ENCODE assay signal across 8 cellular contexts in the genomic region with DNA sequence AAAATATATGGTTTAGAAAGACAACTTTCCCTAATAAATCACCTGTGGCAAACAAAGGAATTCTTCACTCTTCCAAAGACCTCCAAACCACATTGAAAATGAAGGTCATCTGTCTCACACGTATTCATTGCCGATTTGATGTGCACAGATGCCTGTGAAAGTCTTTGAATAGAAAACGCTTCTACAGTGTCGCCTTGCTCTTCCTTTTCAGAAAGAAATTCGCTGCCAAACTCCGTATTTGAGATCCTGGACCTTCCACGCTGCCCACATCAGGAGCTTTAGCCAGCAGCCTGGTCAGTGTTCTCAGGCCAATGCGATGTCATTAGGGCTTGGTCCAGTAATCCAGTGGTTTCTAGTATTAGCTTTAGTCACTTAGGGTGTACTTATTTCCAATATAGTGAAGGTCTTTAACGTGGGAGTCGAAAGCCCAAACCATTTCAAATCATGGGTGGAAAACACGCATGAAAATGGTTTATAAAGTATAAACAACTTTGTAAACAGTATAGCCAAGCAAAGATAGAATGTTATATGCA. TPM values are rescaled to one million over a fixed set of nuclear protein-coding genes. Genes with fewer than 3 reads are reported as not detected.
DNase-seq lines count a peak whose midpoint lies in the region; ATAC-seq, FAIRE-seq and TF ChIP-seq lines count a peak whose summit lies in the region.

No MANE protein-coding gene starts in this region.

- FAIRE-seq in GM12891 (lab: Jason Lieb, UNC), result no peak

- H3K27ac ChIP-seq in CD4-positive, alpha-beta memory T cell (ENCODE audit: low read depth, low read length), result peak overlapping the region; percentile 59
- H3K27ac ChIP-seq in Peyer's patch, result peak overlapping the region in 3 of 4 donors; percentile 73 to 75 (median 74)
- H3K27ac ChIP-seq in esophagus squamous epithelium, result peak overlapping the region; percentile 63 to 84 (median 74)
- no peak overlapping the region for H3K27ac ChIP-seq in parathyroid adenoma

- CTCF ChIA-PET in CD4-positive, alpha-beta memory T cell (lab: Charles Lee; ENCODE audit: partially characterized antibody), result interaction anchor here (0.6 to 5.4 kb wide), 35 partner anchors 9 to 395 kb away, joined by 3 to 43 read pairs (median 4); a partner anchor contains a TSS

- H3K4me1 Mint-ChIP-seq in CD4-positive, alpha-beta memory T cell, result peaks cover 4 to 23% (median 12%) of the 10 kb centered on the region in 4 donors

- TF ChIP-seq POLR2A in Peyer's patch (IDR thresholded peaks at IDR 0.05) (no peak), esophagus squamous epithelium (IDR thresholded peaks at IDR 0.05) (no peak), GM12891 (IDR thresholded peaks at IDR 0.05; ENCODE audit: low read depth, low read length) (no peak), GM18505 (IDR thresholded peaks at IDR 0.05; ENCODE audit: borderline replicate concordance, extremely low read depth, insufficient read depth, insufficient read length) (no peak)

- peak overlapping the region; percentile 91 to 100 (median 94) for H3K4me3 Mint-ChIP-seq in CD4-positive, alpha-beta memory T cell

- no peaks in the 10 kb centered on the region for H3K27me3 ChIP-seq in CD4-positive, alpha-beta memory T cell (ENCODE audit: insufficient read depth, low read length)
- H3K27me3 ChIP-seq in Peyer's patch (no peaks in the 10 kb centered on the region), esophagus squamous epithelium (no peaks in the 10 kb centered on the region), parathyroid adenoma (ENCODE audit: control insufficient read depth, insufficient read depth, low read length) (no peaks in the 10 kb centered on the region)

- peak overlapping the region in 6 of 7 donors; percentile 55 to 97 (median 92) for H3K27ac Mint-ChIP-seq in CD4-positive, alpha-beta memory T cell

- peak overlapping the region; percentile 72 to 75 for H3K4me3 ChIP-seq in CD4-positive, alpha-beta memory T cell (ENCODE audit: low read length in 2 of 2)
- H3K4me3 ChIP-seq in Peyer's patch (peak overlapping the region; percentile 48 to 66 (median 56)), esophagus squamous epithelium (peak overlapping the region; percentile 46 to 67 (median 64)), parathyroid adenoma (ENCODE audit: low read depth, low read length) (peak overlapping the region; percentile 85)

- no peaks in the 10 kb centered on the region for H3K36me3 ChIP-seq in CD4-positive, alpha-beta memory T cell (ENCODE audit: insufficient read depth, low read length)
- H3K36me3 ChIP-seq in Peyer's patch (no peaks in the 10 kb centered on the region), esophagus squamous epithelium (no peaks in the 10 kb centered on the region), parathyroid adenoma (ENCODE audit: control insufficient read depth, insufficient read depth, low read length) (no peaks in the 10 kb centered on the region)

- POLR2A ChIA-PET in CD4-positive, alpha-beta memory T cell (lab: Charles Lee; ENCODE audit: partially characterized antibody), result interaction anchor here (0.9 to 1.7 kb wide), 7 partner anchors 22 to 364 kb away, joined by 3 to 6 read pairs (median 3); a partner anchor contains a TSS

- TF ChIP-seq CTCF in Peyer's patch (IDR thresholded peaks at IDR 0.05) (no peak), esophagus squamous epithelium (IDR thresholded peaks at IDR 0.05) (no peak), parathyroid adenoma (IDR thresholded peaks at IDR 0.05) (no peak)

- H3K79me2 ChIP-seq in parathyroid adenoma, result no peaks in the 10 kb centered on the region

- H3K4me1 ChIP-seq in CD4-positive, alpha-beta memory T cell (ENCODE audit: insufficient read depth, low read length), result peaks cover 13% of the 10 kb centered on the region
- peaks cover 0 to 4% (median 0%) of the 10 kb centered on the region in 4 donors for H3K4me1 ChIP-seq in Peyer's patch
- peaks cover 0 to 16% (median 3%) of the 10 kb centered on the region in 3 donors for H3K4me1 ChIP-seq in esophagus squamous epithelium
- H3K4me1 ChIP-seq in parathyroid adenoma, result no peaks in the 10 kb centered on the region

- H3K27me3 Mint-ChIP-seq in CD4-positive, alpha-beta memory T cell, result peaks cover 0 to 3% of the 10 kb centered on the region in 2 donors

- no peak for ATAC-seq in GM18505 (IDR thresholded peaks at IDR 0.05; ENCODE audit: unreplicated experiment)

- intact Hi-C loops in CD4-positive, alpha-beta memory T cell (cut with micrococcal nuclease), result no loop called here
- intact Hi-C loops in esophagus squamous epithelium (cut with DNase I), result loop anchor here (10.0 kb wide), 1 partner anchor 225 kb away; no protein-coding TSS in a partner anchor

- no peaks in the 10 kb centered on the region for H3K9me3 ChIP-seq in CD4-positive, alpha-beta memory T cell (ENCODE audit: control insufficient read depth in 1 of 2, low read length in 2 of 2)
- H3K9me3 ChIP-seq in Peyer's patch (no peaks in the 10 kb centered on the region), esophagus squamous epithelium (no peaks in the 10 kb centered on the region), parathyroid adenoma (ENCODE audit: control insufficient read depth, low read length) (no peaks in the 10 kb centered on the region)

- peaks cover 0 to 3% (median 0%) of the 10 kb centered on the region in 8 donors for H3K9me3 Mint-ChIP-seq in CD4-positive, alpha-beta memory T cell

- peak overlapping the region; percentile 88 for H2AFZ ChIP-seq in parathyroid adenoma

- no peak overlapping the region for H3K9ac ChIP-seq in parathyroid adenoma

- peaks cover 0 to 3% of the 10 kb centered on the region in 2 donors for H3K36me3 Mint-ChIP-seq in CD4-positive, alpha-beta memory T cell

- no peak for DNase-seq in CD4-positive, alpha-beta memory T cell
- DNase-seq in Peyer's patch (no peak), esophagus squamous epithelium (lab: John Stamatoyannopoulos, UW) (no peak), kidney tubule cell (ENCODE audit: low spot score) (no peak), D341Med (ENCODE audit: low spot score) (no peak), GM12891 (ENCODE audit: insufficient read length, low spot score) (no peak)

- H3K4me2 ChIP-seq in parathyroid adenoma (ENCODE audit: low read length), result peak overlapping the region; percentile 80

- 72 to 74% methylated on average over 11 of the region's 11 CpGs for WGBS in esophagus squamous epithelium, 2 donors

TF ChIP-seq in GM12891, 5 proteins besides CTCF, POLR2A, EP300 and RAD21:
- TF ChIP-seq PAX5 (IDR thresholded peaks at IDR 0.05; ENCODE audit: insufficient read depth, low read length, severe bottlenecking), result no peak
- no peak for TF ChIP-seq TAF1 (IDR thresholded peaks at IDR 0.05; ENCODE audit: low read depth, low read length)
- TF ChIP-seq POLR2AphosphoS5 (IDR thresholded peaks at IDR 0.05; ENCODE audit: low read depth, low read length), result no peak
- TF ChIP-seq POU2F2 (IDR thresholded peaks at IDR 0.05; ENCODE audit: low read depth, low read length), result no peak
- TF ChIP-seq SPI1 (IDR thresholded peaks at IDR 0.05; ENCODE audit: low read depth, low read length), result no peak

RNA-seq across cellular contexts. Expression of a gene that starts 22.1 kb away (rescaled TPM):
- 1 to 10 TPM; 3.2 to 3.6 TPM for total RNA-seq in CD4-positive, alpha-beta memory T cell
- polyA plus RNA-seq in CD4-positive, alpha-beta memory T cell, result 1 to 10 TPM; 5.9 to 7.6 TPM
- not detected for total RNA-seq in Peyer's patch
- total RNA-seq in esophagus squamous epithelium, result 1 to 10 TPM in 2 of 4 donors, under 1 TPM in 1, not detected in 1; 0.76 to 1.5 (median 1.1) TPM
- 1.1 TPM for polyA plus RNA-seq in GM12891 (2012; ENCODE audit: low read depth, missing spikeins)
